24 cellular contexts compared by ENCODE assay signal in genomic region chr1:235004840-235005391, GRCh38.
DNase-seq lines count a peak whose midpoint lies in the region; ATAC-seq, FAIRE-seq and TF ChIP-seq lines count a peak whose summit lies in the region.
"Had no signal": no experiment of that assay in that cellular context is flagged by ENCODE, and none has a peak within 500 bp of the region (broad histone marks: within the 10 kb centered on the region; RNA-seq: fewer than 3 reads in every experiment).

No MANE protein-coding gene starts in this region.

- TF ChIP-seq CTCF in natural killer cell (IDR thresholded peaks at IDR 0.05), result no peak
- no peak for TF ChIP-seq CTCF in GM12878 (IDR thresholded peaks at IDR 0.05 in 2 of 3, conservative IDR thresholded peaks at IDR 0.05 in 1 of 3; ENCODE audit: control insufficient read depth in 2 of 3, extremely low read depth in 1 of 3, insufficient read depth in 1 of 3, low read depth in 3 of 3, low read length in 3 of 3)

- no peaks in the 10 kb centered on the region for H3K27me3 ChIP-seq in GM12878 (replicated peaks in 1 of 2; ENCODE audit: control insufficient read depth in 2 of 2, insufficient read depth in 2 of 2, low read length in 1 of 2)
- H3K27me3 ChIP-seq: esophagus squamous epithelium, left lung, neutrophil, suprapubic skin, vagina had no signal

- peak overlapping the region; percentile 50 for H3K4me2 ChIP-seq in GM12878 (ENCODE audit: control insufficient read depth, insufficient read depth)

- no peaks in the 10 kb centered on the region for H3K36me3 ChIP-seq in GM12878 (ENCODE audit: control insufficient read depth in 2 of 2, insufficient read depth in 2 of 2, low read length in 1 of 2)
- H3K36me3 ChIP-seq: esophagus squamous epithelium, left lung, neutrophil, suprapubic skin, vagina had no signal

- H3K4me3 ChIP-seq in GM12878, result no peak overlapping the region
- H3K4me3 ChIP-seq: esophagus squamous epithelium, left lung, suprapubic skin, vagina had no signal

- TF ChIP-seq RAD21 in GM12878 (IDR thresholded peaks at IDR 0.05; ENCODE audit: insufficient read depth, low read depth, low read length), result no peak

- DNase-seq in natural killer cell treated with Interleukin-12 subunit alpha and Interleukin-12 subunit beta and Interleukin-15 and Interleukin-18, amount 100 ng/mL, for 72 hours (ENCODE audit: low spot score), result no peak
- no peak for DNase-seq in natural killer cell
- DNase-seq in NAMALWA (ENCODE audit: low spot score), result peak; percentile 38
- DNase-seq in GM12878 (ENCODE audit: low read depth, low spot score), result no peak
- no peak for DNase-seq in NCI-H2081 treated with DMSO at 0.1 percent for 48 hours (lab: John Stamatoyannopoulos, UW)
- no peak for DNase-seq in NCI-H345 (lab: John Stamatoyannopoulos, UW)
- DNase-seq in dedifferentiated amniotic fluid mesenchymal stem cell (ENCODE audit: extremely low spot score), result no peak
- DNase-seq: activated CD4-positive, CD25-positive, alpha-beta regulatory T cell treated with anti-CD3 and anti-CD28 coated beads, Interleukin-2, amount 50 U/mL, for 72 hours; activated CD8-positive, alpha-beta memory T cell treated with anti-CD3 and anti-CD28 coated beads, Interleukin-2, amount 10 ng/mL, durations not matched to agents 7 days and 5 days; activated effector memory CD4-positive, alpha-beta T cell treated with anti-CD3 and anti-CD28 coated beads, Interleukin-2, amount 50 U/mL, for 16 hours; aorta; DMS 273 treated with DMSO at 0.1 percent for 48 hours; effector CD8-positive, alpha-beta T cell; esophagus squamous epithelium; GDM1; left lung; NCI-H1694 treated with DMSO at 0.1 percent for 48 hours; NCI-H446; SHP77 treated with DMSO at 0.1 percent for 48 hours had no signal

- H4K20me1 ChIP-seq in GM12878 (ENCODE audit: control insufficient read depth, insufficient read depth), result no peaks in the 10 kb centered on the region

- H3K27ac Mint-ChIP-seq in natural killer cell treated with Interleukin-12 subunit alpha and Interleukin-12 subunit beta and Interleukin-15 and Interleukin-18, amount 100 ng/mL, for 72 hours, result peak overlapping the region; percentile 96 to 100
- H3K27ac Mint-ChIP-seq in natural killer cell, result no peak overlapping the region
- H3K27ac Mint-ChIP-seq: activated CD8-positive, alpha-beta memory T cell treated with anti-CD3 and anti-CD28 coated beads, Interleukin-2, amount 10 ng/mL, durations not matched to agents 7 days and 5 days had no signal

- H3K79me2 ChIP-seq in GM12878 (ENCODE audit: control insufficient read depth, insufficient read depth, low read length), result no peaks in the 10 kb centered on the region

- no peak for TF ChIP-seq POLR2A in GM12878 (IDR thresholded peaks at IDR 0.05; ENCODE audit: low read depth, low read length)

- no peak for ATAC-seq in natural killer cell treated with Interleukin-12 subunit alpha and Interleukin-12 subunit beta and Interleukin-15 and Interleukin-18, amount 100 ng/mL, for 72 hours
- ATAC-seq in natural killer cell (no peak), GM12878 (peak; percentile 25), GM19328 (IDR thresholded peaks at IDR 0.05; ENCODE audit: unreplicated experiment) (no peak)
- ATAC-seq: activated CD8-positive, alpha-beta memory T cell treated with anti-CD3 and anti-CD28 coated beads, Interleukin-2, amount 10 ng/mL, durations not matched to agents 7 days and 5 days; left lung had no signal

- H3K4me3 Mint-ChIP-seq in natural killer cell treated with Interleukin-12 subunit alpha and Interleukin-12 subunit beta and Interleukin-15 and Interleukin-18, amount 100 ng/mL, for 72 hours, result peak overlapping the region; percentile 7
- H3K4me3 Mint-ChIP-seq in natural killer cell, result no peak overlapping the region
- H3K4me3 Mint-ChIP-seq: activated CD8-positive, alpha-beta memory T cell treated with anti-CD3 and anti-CD28 coated beads, Interleukin-2, amount 10 ng/mL, durations not matched to agents 7 days and 5 days; central memory CD8-positive, alpha-beta T cell had no signal

- H2AFZ ChIP-seq in GM12878 (ENCODE audit: control insufficient read depth, low read depth, low read length), result no peak overlapping the region

- BruUV-seq in GM12878 (replicated peaks; lab: Mats Ljungman, UMichigan), result no TSS peak

- H3K27me3 Mint-ChIP-seq in natural killer cell treated with Interleukin-12 subunit alpha and Interleukin-12 subunit beta and Interleukin-15 and Interleukin-18, amount 100 ng/mL, for 72 hours, result no peaks in the 10 kb centered on the region
- H3K27me3 Mint-ChIP-seq in natural killer cell (ENCODE audit: low read depth in 2 of 2), result no peaks in the 10 kb centered on the region
- H3K27me3 Mint-ChIP-seq: central memory CD8-positive, alpha-beta T cell had no signal

- peaks cover 4% of the 10 kb centered on the region for H3K9me3 Mint-ChIP-seq in natural killer cell treated with Interleukin-12 subunit alpha and Interleukin-12 subunit beta and Interleukin-15 and Interleukin-18, amount 100 ng/mL, for 72 hours
- H3K9me3 Mint-ChIP-seq in natural killer cell, result no peaks in the 10 kb centered on the region
- H3K9me3 Mint-ChIP-seq: central memory CD8-positive, alpha-beta T cell had no signal

- peaks cover 67% of the 10 kb centered on the region for H3K4me1 ChIP-seq in GM12878 (ENCODE audit: control insufficient read depth, insufficient read depth, low read length)
- H3K4me1 ChIP-seq: vagina had no signal

- FAIRE-seq in GM12878 (lab: Jason Lieb, UNC), result no peak

- peaks cover 20% of the 10 kb centered on the region for H3K36me3 Mint-ChIP-seq in natural killer cell treated with Interleukin-12 subunit alpha and Interleukin-12 subunit beta and Interleukin-15 and Interleukin-18, amount 100 ng/mL, for 72 hours
- H3K36me3 Mint-ChIP-seq in natural killer cell, result no peaks in the 10 kb centered on the region

- H3K27ac ChIP-seq in GM12878 (ENCODE audit: control insufficient read depth, insufficient read depth), result peak overlapping the region; percentile 79
- H3K27ac ChIP-seq: esophagus squamous epithelium, left lung, neutrophil, suprapubic skin, vagina had no signal

- SMC1A ChIA-PET in GM12878 (lab: Charles Lee; ENCODE audit: uncharacterized antibody, unreplicated experiment), result interaction anchor here (0.7 to 12.9 kb wide), 8 partner anchors 8 to 75 kb away, joined by 3 to 229 read pairs (median 5); no protein-coding TSS in a partner anchor

- CTCF ChIA-PET in GM12878 (lab: Yijun Ruan, JAX), result interaction anchor here (0.7 to 1.0 kb wide), 2 partner anchors 8 to 16 kb away, joined by 3 read pairs; no protein-coding TSS in a partner anchor

- no peak overlapping the region; the same call in 1 of the 2 replicates for H3K9ac ChIP-seq in GM12878 (ENCODE audit: control insufficient read depth, insufficient read depth, low read length)

- POLR2A ChIA-PET in GM12878 (lab: Charles Lee), result interaction anchor here (1.3 to 7.8 kb wide), 3 partner anchors 11 to 29 kb away, joined by 3 to 111 read pairs (median 4); no protein-coding TSS in a partner anchor

- H3K9me3 ChIP-seq in GM12878 (replicated peaks; ENCODE audit: control insufficient read depth, insufficient read depth, low read length), result no peaks in the 10 kb centered on the region; the same call in 1 of the 3 replicates
- H3K9me3 ChIP-seq: esophagus squamous epithelium, neutrophil, suprapubic skin, vagina had no signal

- TF ChIP-seq EP300 in GM12878 (IDR thresholded peaks at IDR 0.05; ENCODE audit: borderline replicate concordance in 1 of 2, control insufficient read depth in 1 of 2, low read depth in 2 of 2, low read length in 2 of 2), result no peak

- RAD21 ChIA-PET in GM12878 (lab: Charles Lee; ENCODE audit: unreplicated experiment), result interaction anchor here (0.7 to 11.3 kb wide), 5 partner anchors 13 to 405 kb away, joined by 3 to 257 read pairs (median 4); no protein-coding TSS in a partner anchor

- in situ Hi-C loops in GM12878 (cut with MboI), result no loop called here

- peaks cover 61 to 66% of the 10 kb centered on the region in 2 donors for H3K4me1 Mint-ChIP-seq in natural killer cell treated with Interleukin-12 subunit alpha and Interleukin-12 subunit beta and Interleukin-15 and Interleukin-18, amount 100 ng/mL, for 72 hours (ENCODE audit: low read depth in 2 of 2)
- peaks cover 17 to 21% of the 10 kb centered on the region in 2 donors for H3K4me1 Mint-ChIP-seq in natural killer cell

- intact Hi-C loops in natural killer cell (cut with micrococcal nuclease) (no loop called here), GM12878 (cut with micrococcal nuclease; ENCODE audit: unreplicated experiment) (no loop called here)

- WGBS in GM12878 (ENCODE audit: insufficient coverage, insufficient replicate concordance, low lambda C conversion rate, missing lambda C conversion rate), result 68% methylated on average over 3 of the region's 3 CpGs

TF ChIP-seq in GM12878, 131 proteins besides CTCF, POLR2A, EP300 and RAD21 (continues in another document):
- TF ChIP-seq IRF4 (IDR thresholded peaks at IDR 0.05; ENCODE audit: low read depth, low read length) (0 out of 2 replicates have a peak, but pooled peaks have one; percentile 26), BCL3 (IDR thresholded peaks at IDR 0.05; ENCODE audit: borderline replicate concordance, insufficient read depth, low read depth, low read length, poor library complexity, severe bottlenecking) (no peak), JUNB (IDR thresholded peaks at IDR 0.05) (0 out of 2 replicates have a peak, but pooled peaks have one; percentile 18), MEF2A (IDR thresholded peaks at IDR 0.05; ENCODE audit: insufficient read depth, low read depth, low read length) (no peak), SPI1 (IDR thresholded peaks at IDR 0.05; ENCODE audit: borderline replicate concordance, insufficient read depth, low read depth, low read length) (peak; percentile 56)

Comparison
In these comparisons a context has a peak if more than half of its experiments do, and no peak if none do; other contexts are left out.
1. H3K27ac Mint-ChIP-seq: peak in natural killer cell treated with Interleukin-12 subunit alpha and Interleukin-12 subunit beta and Interleukin-15 and Interleukin-18, amount 100 ng/mL, for 72 hours (2 of 2); none in natural killer cell (0 of 2).